Comparison of ENCODE assay signal across 24 cellular contexts in genomic region chr4:30818541-30818940, GRCh38.
A peak's percentile ranks its signal among the peaks of the same experiment; 100 is the strongest.
DNase-seq lines count a peak whose midpoint lies in the region; ATAC-seq and TF ChIP-seq lines count a peak whose summit lies in the region.
"Had no signal": no experiment of that assay in that cellular context is flagged by ENCODE, and none has a peak within 500 bp of the region (broad histone marks: within the 10 kb centered on the region; RNA-seq: fewer than 3 reads in every experiment).

No MANE protein-coding gene starts in this region.

- H3K79me2 ChIP-seq in GM23338 (replicated peaks; ENCODE audit: insufficient read depth) (no peaks in the 10 kb centered on the region), HCT116 (ENCODE audit: insufficient read depth, low read length) (peaks cover 45% of the 10 kb centered on the region)

- no peak for ATAC-seq in GM23338
- ATAC-seq in HCT116, result no peak
- no peak for ATAC-seq in HG03439 (IDR thresholded peaks at IDR 0.05; ENCODE audit: unreplicated experiment)
- ATAC-seq: GM12878 had no signal

- H3F3A ChIP-seq in GM23338 (replicated peaks; ENCODE audit: low read depth), result no peaks in the 10 kb centered on the region

- intact Hi-C loops in HCT116 (cut with micrococcal nuclease), result no loop called here

- H3K4me1 ChIP-seq in GM23338 (ENCODE audit: insufficient read depth) (peaks cover 32% of the 10 kb centered on the region; the same call in 1 of the 2 replicates), HCT116 (ENCODE audit: control insufficient read depth in 1 of 2, insufficient read depth in 2 of 2, low read length in 2 of 2) (peaks cover 71 to 99% of the 10 kb centered on the region in 2 experiments)

- H3K4me3 ChIP-seq in GM23338 (no peak overlapping the region), HCT116 (replicated peaks in 1 of 2; ENCODE audit: low read depth in 1 of 2, low read length in 2 of 2) (no peak overlapping the region), epithelial cell of esophagus (ENCODE audit: low read length) (no peak overlapping the region)
- H3K4me3 ChIP-seq: BLaER1, GM12878 had no signal

- no peak overlapping the region for H3K4me2 ChIP-seq in GM23338
- H3K4me2 ChIP-seq in HCT116 (ENCODE audit: low read length), result peak overlapping the region; percentile 3; the same call in 1 of the 2 replicates

- CTCF ChIA-PET in HCT116 (lab: Charles Lee), result no interaction called here

- H3K9ac ChIP-seq in HCT116 (ENCODE audit: low read length), result peak overlapping the region; percentile 40
- H3K9ac ChIP-seq: BLaER1 had no signal

- POLR2A ChIA-PET in HCT116 (lab: Charles Lee), result interaction anchor here (0.9 to 1.2 kb wide), 4 partner anchors 48 to 61 kb away, joined by 4 to 5 read pairs (median 4); no protein-coding TSS in a partner anchor

- H3K36me3 Mint-ChIP-seq in GM23338 (ENCODE audit: low read depth), result no peaks in the 10 kb centered on the region
- H3K36me3 Mint-ChIP-seq: CD14-positive monocyte; CD4-positive, alpha-beta memory T cell; CD4-positive, CD25-positive, alpha-beta regulatory T cell; CD8-positive, alpha-beta memory T cell had no signal

- TF ChIP-seq RAD21 in HCT116 (IDR thresholded peaks at IDR 0.05; ENCODE audit: low read depth), result no peak

- RAD21 ChIA-PET in HCT116 (lab: Charles Lee; ENCODE audit: low non-redundant PET in 1 of 2, low total read pairs in 2 of 2, uncharacterized antibody in 2 of 2, unreplicated experiment in 2 of 2), result no interaction called here

- no peak for TF ChIP-seq POLR2A in HCT116 (IDR thresholded peaks at IDR 0.05; ENCODE audit: borderline replicate concordance, extremely low read depth, insufficient read depth, insufficient read length)

- H3K27me3 ChIP-seq in GM23338 (ENCODE audit: insufficient read depth) (no peaks in the 10 kb centered on the region), HCT116 (ENCODE audit: insufficient read depth, low read length) (no peaks in the 10 kb centered on the region)
- H3K27me3 ChIP-seq: BE2C, BLaER1 had no signal

- no peaks in the 10 kb centered on the region for H3K9me3 ChIP-seq in HCT116 (ENCODE audit: control insufficient read depth in 1 of 2, insufficient read depth in 1 of 2, low read depth in 1 of 2, low read length in 2 of 2)
- H3K9me3 ChIP-seq: BE2C, BLaER1 had no signal

- peak overlapping the region; percentile 8; the same call in 1 of the 2 replicates for H3K27ac Mint-ChIP-seq in GM23338
- H3K27ac Mint-ChIP-seq: CD14-positive monocyte; CD4-positive, alpha-beta memory T cell; CD4-positive, CD25-positive, alpha-beta regulatory T cell; CD8-positive, alpha-beta memory T cell had no signal

- H3K27me3 Mint-ChIP-seq in GM23338 (ENCODE audit: insufficient read depth, low read depth, poor library complexity), result no peaks in the 10 kb centered on the region
- H3K27me3 Mint-ChIP-seq: CD4-positive, alpha-beta memory T cell; CD4-positive, CD25-positive, alpha-beta regulatory T cell; CD8-positive, alpha-beta memory T cell had no signal

- H3K4me3 Mint-ChIP-seq in GM23338, result no peak overlapping the region
- H3K4me3 Mint-ChIP-seq: CD14-positive monocyte; CD4-positive, alpha-beta memory T cell; CD4-positive, CD25-positive, alpha-beta regulatory T cell; CD8-positive, alpha-beta memory T cell had no signal

- DNase-seq in GM23338 (ENCODE audit: low spot score), result no peak
- no peak for DNase-seq in HCT116 (ENCODE audit: low read depth, low spot score)
- DNase-seq in epithelial cell of esophagus (ENCODE audit: low read depth), result peak; percentile 14
- DNase-seq in NCI-H2081 (lab: John Stamatoyannopoulos, UW), result no peak
- no peak for DNase-seq in SHP77 treated with DMSO at 0.1 percent for 48 hours (lab: John Stamatoyannopoulos, UW)
- DNase-seq: 8988T; ACHN; BE2C; C1 segment of cervical spinal cord; CD4-positive, alpha-beta memory T cell; CD4-positive, CD25-positive, alpha-beta regulatory T cell; CD8-positive, alpha-beta memory T cell; COR-L47; DMS 273 treated with DMSO at 0.1 percent for 48 hours; DMS153; DMS53; DMS79; DND-41; EL; GDM1 had no signal

- H3K9me2 ChIP-seq in GM23338 (ENCODE audit: insufficient read depth) (peaks cover 4% of the 10 kb centered on the region; the same call in 1 of the 2 replicates), HCT116 (ENCODE audit: insufficient read depth) (no peaks in the 10 kb centered on the region)

- H3K4me1 Mint-ChIP-seq in GM23338, result peaks cover 38% of the 10 kb centered on the region
- H3K4me1 Mint-ChIP-seq: CD14-positive monocyte; CD4-positive, alpha-beta memory T cell; CD4-positive, CD25-positive, alpha-beta regulatory T cell; CD8-positive, alpha-beta memory T cell had no signal

- H2AFZ ChIP-seq in GM23338 (no peak overlapping the region), HCT116 (ENCODE audit: low read depth, low read length, poor library complexity, severe bottlenecking) (no peak overlapping the region)

- H3K27ac ChIP-seq in GM23338 (ENCODE audit: low read depth), result no peak overlapping the region
- peak overlapping the region; percentile 100 for H3K27ac ChIP-seq in HCT116 (ENCODE audit: low read depth, low read length)
- H3K27ac ChIP-seq: BLaER1 had no signal

- no peak for TF ChIP-seq CTCF in GM23338 (conservative IDR thresholded peaks at IDR 0.05; ENCODE audit: low read depth in 2 of 2)
- TF ChIP-seq CTCF in HCT116 (IDR thresholded peaks at IDR 0.05 in 2 of 3, conservative IDR thresholded peaks at IDR 0.05 in 1 of 3; ENCODE audit: borderline replicate concordance in 1 of 3, insufficient read depth in 1 of 3, low read depth in 2 of 3, low read length in 2 of 3), result no peak
- TF ChIP-seq CTCF in epithelial cell of esophagus (IDR thresholded peaks at IDR 0.05; ENCODE audit: insufficient read depth, low read depth, low read length, missing control alignments), result no peak

- BruUV-seq in HCT116 (replicated peaks; lab: Mats Ljungman, UMichigan), result no TSS peak

- no peaks in the 10 kb centered on the region for H4K20me1 ChIP-seq in GM23338 (replicated peaks; ENCODE audit: insufficient read depth)
- no peaks in the 10 kb centered on the region for H4K20me1 ChIP-seq in HCT116 (ENCODE audit: insufficient read depth)
- H4K20me1 ChIP-seq: BLaER1 had no signal

- H3K36me3 ChIP-seq in GM23338 (ENCODE audit: insufficient read depth), result no peaks in the 10 kb centered on the region
- no peaks in the 10 kb centered on the region for H3K36me3 ChIP-seq in HCT116 (ENCODE audit: control insufficient read depth in 1 of 2, insufficient read depth in 2 of 2, low read length in 2 of 2)
- H3K36me3 ChIP-seq: BE2C, BLaER1 had no signal

- H3K9me3 Mint-ChIP-seq in GM23338, result no peaks in the 10 kb centered on the region

TF ChIP-seq in GM23338, 12 proteins besides CTCF, POLR2A, EP300 and RAD21 (continues in another document):
- no peak for TF ChIP-seq EZH2 (IDR thresholded peaks at IDR 0.05; ENCODE audit: low read depth, unreplicated experiment)
- no peak for TF ChIP-seq JUNB (IDR thresholded peaks at IDR 0.05; ENCODE audit: unreplicated experiment)

TF ChIP-seq in HCT116, 20 proteins besides CTCF, POLR2A, EP300 and RAD21 (continues in another document):
- TF ChIP-seq ELF1 (IDR thresholded peaks at IDR 0.05; ENCODE audit: borderline replicate concordance, low read depth), result no peak
- no peak for TF ChIP-seq EZH2 (IDR thresholded peaks at IDR 0.05)
- TF ChIP-seq REST (IDR thresholded peaks at IDR 0.05; ENCODE audit: low read depth), result no peak
- TF ChIP-seq MAX (IDR thresholded peaks at IDR 0.05), result no peak
- no peak for TF ChIP-seq FOSL1 (IDR thresholded peaks at IDR 0.05; ENCODE audit: low read depth)
- no peak for TF ChIP-seq CEBPB (IDR thresholded peaks at IDR 0.05; ENCODE audit: low read depth)
- no peak for TF ChIP-seq ATF3 (IDR thresholded peaks at IDR 0.05)
- TF ChIP-seq TCF7L2 (IDR thresholded peaks at IDR 0.05; ENCODE audit: borderline replicate concordance, extremely low read depth, insufficient read depth, insufficient read length), result no peak
- no peak for TF ChIP-seq JUND (IDR thresholded peaks at IDR 0.05)
